Comparison of ENCODE assay signal across 9 cellular contexts in genomic region chr1:180632326-180633088, GRCh38. TPM values are rescaled to one million over a fixed set of nuclear protein-coding genes. Genes with fewer than 3 reads are reported as not detected.
DNase-seq lines count a peak whose midpoint lies in the region; ATAC-seq and TF ChIP-seq lines count a peak whose summit lies in the region.
"Had no signal": no experiment of that assay in that cellular context is flagged by ENCODE, and none has a peak within 500 bp of the region (broad histone marks: within the 10 kb centered on the region; RNA-seq: fewer than 3 reads in every experiment).

No MANE protein-coding gene starts in this region.

- 0 to 1% (median 1%) methylated on average over 21 to 44 of the region's 44 CpGs for WGBS in heart left ventricle, 4 donors

- H3K4me1 ChIP-seq in heart left ventricle, result peaks cover 0 to 44% (median 27%) of the 10 kb centered on the region in 12 donors

- TF ChIP-seq CTCF in heart left ventricle (IDR thresholded peaks at IDR 0.05) (peak in 5 of 12 donors; percentile 10 to 34 (median 19)), progenitor cell of endocrine pancreas (IDR thresholded peaks at IDR 0.05; ENCODE audit: unreplicated experiment) (peak; percentile 44)

- intact Hi-C loops in heart left ventricle (cut with DNase I), result loop anchor here (2.0 to 10.0 kb wide), 7 partner anchors 68 to 230 kb away; no protein-coding TSS in a partner anchor

- no peak overlapping the region for H3K4me3 Mint-ChIP-seq in activated naive CD8-positive, alpha-beta T cell
- H3K4me3 Mint-ChIP-seq in progenitor cell of endocrine pancreas (ENCODE audit: low read depth), result no peak overlapping the region
- H3K4me3 Mint-ChIP-seq: dendritic cell treated with granulocyte-macrophage colony-stimulating factor and Interleukin-4, amounts not matched to agents 40 ng/mL and 50 ng/mL, for 4 days had no signal

- no peaks in the 10 kb centered on the region for H3K9me3 ChIP-seq in heart left ventricle

- H3K27ac Mint-ChIP-seq in activated naive CD8-positive, alpha-beta T cell, result peak overlapping the region; percentile 83
- peak overlapping the region; percentile 92 for H3K27ac Mint-ChIP-seq in progenitor cell of endocrine pancreas
- H3K27ac Mint-ChIP-seq: dendritic cell treated with granulocyte-macrophage colony-stimulating factor and Interleukin-4, amounts not matched to agents 40 ng/mL and 50 ng/mL, for 4 days had no signal

- no peaks in the 10 kb centered on the region for H3K36me3 ChIP-seq in heart left ventricle

- peaks cover 12% of the 10 kb centered on the region for H3K4me1 Mint-ChIP-seq in activated naive CD8-positive, alpha-beta T cell (ENCODE audit: low read depth)
- H3K4me1 Mint-ChIP-seq in progenitor cell of endocrine pancreas (ENCODE audit: low read depth), result peaks cover 18% of the 10 kb centered on the region

- no peaks in the 10 kb centered on the region for H3K9me3 Mint-ChIP-seq in activated naive CD8-positive, alpha-beta T cell (ENCODE audit: low read depth)
- H3K9me3 Mint-ChIP-seq in progenitor cell of endocrine pancreas (ENCODE audit: low read depth), result no peaks in the 10 kb centered on the region
- H3K9me3 Mint-ChIP-seq: dendritic cell treated with granulocyte-macrophage colony-stimulating factor and Interleukin-4, amounts not matched to agents 40 ng/mL and 50 ng/mL, for 4 days had no signal

- peak overlapping the region; percentile 77 to 97 (median 91) for H3K27ac ChIP-seq in heart left ventricle

- DNase-seq in COLO668 (lab: John Stamatoyannopoulos, UW; ENCODE audit: unreplicated experiment) (peak; percentile 86), RPMI8226 (peak; percentile 75), heart left ventricle (peak; percentile 69 to 85 (median 70)), progenitor cell of endocrine pancreas (ENCODE audit: low spot score, unreplicated experiment) (peak; percentile 61), GOT3 (lab: John Stamatoyannopoulos, UW) (no peak)

- ATAC-seq in GM19395 (IDR thresholded peaks at IDR 0.05; ENCODE audit: unreplicated experiment) (peak; percentile 55), HG03460 (IDR thresholded peaks at IDR 0.05; ENCODE audit: unreplicated experiment) (peak; percentile 32), heart left ventricle (peak in 3 of 4 donors; percentile 43 to 58 (median 53))

- H3K27me3 Mint-ChIP-seq in activated naive CD8-positive, alpha-beta T cell, result no peaks in the 10 kb centered on the region
- H3K27me3 Mint-ChIP-seq in progenitor cell of endocrine pancreas, result no peaks in the 10 kb centered on the region
- H3K27me3 Mint-ChIP-seq: dendritic cell treated with granulocyte-macrophage colony-stimulating factor and Interleukin-4, amounts not matched to agents 40 ng/mL and 50 ng/mL, for 4 days had no signal

- peaks cover 3% of the 10 kb centered on the region for H3K36me3 Mint-ChIP-seq in activated naive CD8-positive, alpha-beta T cell
- H3K36me3 Mint-ChIP-seq in progenitor cell of endocrine pancreas (ENCODE audit: insufficient read depth), result peaks cover 4% of the 10 kb centered on the region

- H3K4me3 ChIP-seq in heart left ventricle, result peak overlapping the region; percentile 69 to 98 (median 87)

- no peak for TF ChIP-seq POLR2A in heart left ventricle (IDR thresholded peaks at IDR 0.05)

- no peaks in the 10 kb centered on the region for H3K27me3 ChIP-seq in heart left ventricle

RNA-seq across cellular contexts. Expression of gene XPR1, which starts 0.7 kb away (rescaled TPM):
- 100 to 1,000 TPM in 1 of 9 donors, 10 to 100 TPM in 8; 55.4 to 163 (median 62.5) TPM for total RNA-seq in heart left ventricle
- 10 to 100 TPM; 18.6 to 50.4 TPM for polyA plus RNA-seq in heart left ventricle
- 62.6 and 68.7 TPM in 2 replicates for total RNA-seq in progenitor cell of endocrine pancreas
